In the genomic region with DNA sequence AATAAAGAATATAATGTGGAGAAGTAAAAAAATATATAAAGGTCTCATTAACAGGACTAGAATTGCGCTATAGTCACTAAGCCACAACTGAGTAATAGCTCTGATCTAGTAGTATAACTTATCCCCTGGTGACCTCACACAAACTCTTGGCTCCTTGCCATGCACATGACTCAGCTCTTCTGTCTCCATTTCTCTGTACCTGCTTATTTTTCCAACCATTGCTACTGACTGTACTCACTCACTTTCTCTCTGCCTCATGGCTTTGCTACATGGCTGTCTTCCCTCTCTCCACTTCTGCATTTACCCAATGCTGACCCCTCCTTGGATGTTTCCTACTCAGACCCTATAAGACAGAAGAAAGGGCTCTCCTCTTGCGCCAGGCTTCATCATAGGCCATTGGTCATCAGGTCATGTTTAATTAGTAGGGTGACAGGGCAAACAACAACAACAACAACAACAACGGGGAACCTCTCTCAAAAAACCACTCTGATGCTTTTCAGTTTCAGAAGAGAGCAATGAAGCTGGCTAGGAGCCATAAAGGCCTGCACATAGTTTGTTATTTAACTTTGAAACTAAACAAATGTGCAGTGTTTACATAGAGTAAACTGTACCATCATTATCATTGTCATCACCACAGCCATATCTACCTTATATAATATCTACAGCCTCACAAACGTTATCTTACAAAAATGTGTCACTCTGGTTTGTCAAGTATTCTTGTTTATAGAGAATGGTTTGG, we compare ENCODE assay signal across 9 cellular contexts. TPM values are rescaled to one million over a fixed set of nuclear protein-coding genes. Genes with fewer than 3 reads are reported as not detected.
DNase-seq lines count a peak whose midpoint lies in the region; ATAC-seq, FAIRE-seq and TF ChIP-seq lines count a peak whose summit lies in the region.
"Had no signal": no experiment of that assay in that cellular context is flagged by ENCODE, and none has a peak within 500 bp of the region (broad histone marks: within the 10 kb centered on the region; RNA-seq: fewer than 3 reads in every experiment).

No MANE protein-coding gene starts in this region.

- H3K27ac ChIP-seq in RWPE1 (no peak overlapping the region), pancreas (no peak overlapping the region)

- H3K27me3 ChIP-seq in pancreas: no peaks in the 10 kb centered on the region

- ATAC-seq in HG02973 (IDR thresholded peaks at IDR 0.05; ENCODE audit: unreplicated experiment) (peak; percentile 58), pancreas (peak; percentile 64 to 85 (median 82)), GM21717 (IDR thresholded peaks at IDR 0.05; ENCODE audit: unreplicated experiment) (no peak), GM19395 (IDR thresholded peaks at IDR 0.05; ENCODE audit: unreplicated experiment) (no peak)

- POLR2A ChIA-PET in RWPE1 (lab: Yijun Ruan, JAX; ENCODE audit: low non-redundant PET): interaction anchor here (0.7 to 1.0 kb wide), 2 partner anchors 26 to 83 kb away, joined by 3 to 5 read pairs; a partner anchor contains a TSS

- TF ChIP-seq CTCF in RWPE1 (conservative IDR thresholded peaks at IDR 0.05; ENCODE audit: low read depth) (no peak), astrocyte of the spinal cord (IDR thresholded peaks at IDR 0.05; ENCODE audit: low read depth, low read length) (no peak), pancreas (IDR thresholded peaks at IDR 0.05) (no peak)

- in situ Hi-C loops in astrocyte of the spinal cord (cut with HindIII; ENCODE audit: low sequenced_read_pairs): no loop called here

- CTCF ChIA-PET in RWPE1 (lab: Yijun Ruan, JAX): interaction anchor here (1.2 kb wide), 1 partner anchor 111 kb away, joined by 4 read pairs; no protein-coding TSS in a partner anchor

- H3K36me3 ChIP-seq in pancreas: no peaks in the 10 kb centered on the region

- intact Hi-C loops in pancreas (cut with DNase I): no loop called here

- FAIRE-seq in pancreas (lab: Jason Lieb, UNC): no peak
- FAIRE-seq: endometrium had no signal

- H3K4me3 ChIP-seq in astrocyte of the spinal cord (ENCODE audit: low read depth, low read length): no peak overlapping the region
- no peak overlapping the region for H3K4me3 ChIP-seq in pancreas

- WGBS in pancreas, 2 donors: 78 to 81% methylated on average over 4 of the region's 4 CpGs

- DNase-seq in AG08395 (ENCODE audit: low spot score) (peak; percentile 50), RWPE1 (ENCODE audit: low spot score) (peak; percentile 68), astrocyte of the spinal cord (ENCODE audit: low read depth, low spot score) (peak; percentile 92), pancreas (peak in 4 of 6 donors; percentile 46 to 64 (median 54)), C1 segment of cervical spinal cord (lab: John Stamatoyannopoulos, UW) (no peak)

- H3K4me1 ChIP-seq in pancreas: no peaks in the 10 kb centered on the region

- no peaks in the 10 kb centered on the region for H3K9me3 ChIP-seq in pancreas

RNA-seq across cellular contexts. Expression of a gene that starts 25.6 kb away (rescaled TPM):
- 10 to 100 TPM in 2 of 6 donors, 1 to 10 TPM in 4; 7.3 to 17.6 (median 8.9) TPM for total RNA-seq in pancreas
- polyA plus RNA-seq in pancreas: 1 to 10 TPM; 3.1 to 6.4 TPM

Comparison
In these comparisons a context has a peak if more than half of its experiments do, and no peak if none do; other contexts are left out.
1. DNase-seq: peak in AG08395 (single experiment), RWPE1 (single experiment), astrocyte of the spinal cord (single experiment) and pancreas (4 of 6); none in C1 segment of cervical spinal cord (0 of 14).
2. ATAC-seq: peak in HG02973 (single experiment) and pancreas (4 of 4); none in GM21717 (single experiment) and GM19395 (single experiment).